ENCODE assay signal across 2 cellular contexts in genomic region chr4:82968972-82969371, GRCh38.
TF ChIP-seq lines count a peak whose summit lies in the region.

No MANE protein-coding gene starts in this region.

TF ChIP-seq in endothelial cell of umbilical vein, 7 proteins besides CTCF, POLR2A, EP300 and RAD21:
- TF ChIP-seq EZH2 (IDR thresholded peaks at IDR 0.05; ENCODE audit: borderline replicate concordance, low read depth, low read length, severe bottlenecking) (no peak), POLR2AphosphoS5 (IDR thresholded peaks at IDR 0.05; ENCODE audit: insufficient read depth, low read depth, low read length) (no peak), FOS (IDR thresholded peaks at IDR 0.05; ENCODE audit: borderline replicate concordance, insufficient read depth, low read length) (no peak), MYC (IDR thresholded peaks at IDR 0.05; ENCODE audit: low read depth, low read length) (no peak), JUN (IDR thresholded peaks at IDR 0.05; ENCODE audit: borderline replicate concordance, insufficient read depth, insufficient read length, low read depth) (no peak), GATA2 (IDR thresholded peaks at IDR 0.05; ENCODE audit: insufficient read depth, insufficient read length, low read depth, low read length) (no peak)
- TF ChIP-seq, protein P1, sequence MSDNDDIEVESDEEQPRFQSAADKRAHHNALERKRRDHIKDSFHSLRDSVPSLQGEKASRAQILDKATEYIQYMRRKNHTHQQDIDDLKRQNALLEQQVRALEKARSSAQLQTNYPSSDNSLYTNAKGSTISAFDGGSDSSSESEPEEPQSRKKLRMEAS (IDR thresholded peaks at IDR 0.05; ENCODE audit: insufficient read depth, insufficient read length): no peak
TF ChIP-seq in endothelial cell of umbilical vein: peak in this region for 0.

TF ChIP-seq in HepG2, 621 proteins besides CTCF, POLR2A, EP300 and RAD21:
- no peak for TF ChIP-seq MAF1 (CRISPR knock-in tag; IDR thresholded peaks at IDR 0.05; ENCODE audit: borderline replicate concordance)
- TF ChIP-seq, protein P2, sequence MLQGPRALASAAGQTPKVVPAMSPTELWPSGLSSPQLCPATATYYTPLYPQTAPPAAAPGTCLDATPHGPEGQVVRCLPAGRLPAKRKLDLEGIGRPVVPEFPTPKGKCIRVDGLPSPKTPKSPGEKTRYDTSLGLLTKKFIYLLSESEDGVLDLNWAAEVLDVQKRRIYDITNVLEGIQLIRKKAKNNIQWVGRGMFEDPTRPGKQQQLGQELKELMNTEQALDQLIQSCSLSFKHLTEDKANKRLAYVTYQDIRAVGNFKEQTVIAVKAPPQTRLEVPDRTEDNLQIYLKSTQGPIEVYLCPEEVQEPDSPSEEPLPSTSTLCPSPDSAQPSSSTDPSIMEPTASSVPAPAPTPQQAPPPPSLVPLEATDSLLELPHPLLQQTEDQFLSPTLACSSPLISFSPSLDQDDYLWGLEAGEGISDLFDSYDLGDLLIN (CRISPR knock-in tag; IDR thresholded peaks at IDR 0.05; ENCODE audit: borderline replicate concordance): no peak
- no peak for TF ChIP-seq ZBTB46 (CRISPR knock-in tag; IDR thresholded peaks at IDR 0.05; ENCODE audit: borderline replicate concordance)
- no peak for TF ChIP-seq ZNF326 (CRISPR knock-in tag; IDR thresholded peaks at IDR 0.05; ENCODE audit: borderline replicate concordance)
- TF ChIP-seq HNRNPK (IDR thresholded peaks at IDR 0.05; ENCODE audit: low read depth, low read length, poor library complexity, severe bottlenecking): no peak
- TF ChIP-seq ZNF263 (CRISPR knock-in tag; IDR thresholded peaks at IDR 0.05): no peak
- no peak for TF ChIP-seq XRCC5 (optimal IDR thresholded peaks at IDR 0.05; ENCODE audit: low read length)
- TF ChIP-seq, protein P3, sequence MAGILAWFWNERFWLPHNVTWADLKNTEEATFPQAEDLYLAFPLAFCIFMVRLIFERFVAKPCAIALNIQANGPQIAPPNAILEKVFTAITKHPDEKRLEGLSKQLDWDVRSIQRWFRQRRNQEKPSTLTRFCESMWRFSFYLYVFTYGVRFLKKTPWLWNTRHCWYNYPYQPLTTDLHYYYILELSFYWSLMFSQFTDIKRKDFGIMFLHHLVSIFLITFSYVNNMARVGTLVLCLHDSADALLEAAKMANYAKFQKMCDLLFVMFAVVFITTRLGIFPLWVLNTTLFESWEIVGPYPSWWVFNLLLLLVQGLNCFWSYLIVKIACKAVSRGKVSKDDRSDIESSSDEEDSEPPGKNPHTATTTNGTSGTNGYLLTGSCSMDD (CRISPR knock-in tag; IDR thresholded peaks at IDR 0.05): no peak
- TF ChIP-seq ZSCAN21 (CRISPR knock-in tag; IDR thresholded peaks at IDR 0.05; ENCODE audit: borderline replicate concordance): no peak
- no peak for TF ChIP-seq HBP1 (CRISPR knock-in tag; IDR thresholded peaks at IDR 0.05; ENCODE audit: low read depth)
- no peak for TF ChIP-seq ZNF335 (CRISPR knock-in tag; IDR thresholded peaks at IDR 0.05)
- TF ChIP-seq SRSF1 (optimal IDR thresholded peaks at IDR 0.05; ENCODE audit: low read depth, low read length): no peak
- no peak for TF ChIP-seq ZNF598 (CRISPR knock-in tag; IDR thresholded peaks at IDR 0.05; ENCODE audit: borderline replicate concordance)
- TF ChIP-seq PHF5A (CRISPR knock-in tag; IDR thresholded peaks at IDR 0.05; ENCODE audit: low read depth, unreplicated experiment): no peak
